ENCODE assay signal across 14 cellular contexts in genomic region chr12:103803847-103804246, GRCh38.
"Had no signal": no experiment of that assay in that cellular context is flagged by ENCODE, and none has a peak within 500 bp of the region (broad histone marks: within the 10 kb centered on the region; RNA-seq: fewer than 3 reads in every experiment).

No MANE protein-coding gene starts in this region.

- H3K9me3 ChIP-seq: lower lobe of right lung, thyroid gland had no signal

- ATAC-seq: activated CD8-positive, alpha-beta T cell treated with anti-CD3 and anti-CD28 coated beads, Interleukin-2, amount 10 ng/mL, durations not matched to agents 7 days and 5 days; activated T-cell treated with anti-CD3 and anti-CD28 coated beads, Interleukin-2, amount 50 U/mL, for 4 hours; lower lobe of right lung; natural killer cell treated with Interleukin-12 subunit alpha and Interleukin-12 subunit beta and Interleukin-15 and Interleukin-18, amount 100 ng/mL, for 72 hours had no signal

- H3K9me3 Mint-ChIP-seq: activated naive CD4-positive, alpha-beta T cell treated with anti-CD3 and anti-CD28 coated beads, Interleukin-2, amount 10 ng/mL, durations not matched to agents 7 days and 5 days; activated T-cell treated with anti-CD3 and anti-CD28 coated beads, Interleukin-2, amount 50 U/mL, for 4 hours; natural killer cell treated with Interleukin-12 subunit alpha and Interleukin-12 subunit beta and Interleukin-15 and Interleukin-18, amount 100 ng/mL, for 72 hours had no signal

- DNase-seq: activated CD4-positive, alpha-beta T cell treated with anti-CD3 and anti-CD28 coated beads for 4 hours; activated CD8-positive, alpha-beta T cell treated with anti-CD3 and anti-CD28 coated beads, Interleukin-2, amount 10 ng/mL, durations not matched to agents 7 days and 5 days; activated naive CD4-positive, alpha-beta T cell treated with anti-CD3 and anti-CD28 coated beads, Interleukin-2, amount 10 ng/mL, durations not matched to agents 7 days and 5 days; activated T-cell treated with anti-CD3 and anti-CD28 coated beads, Interleukin-2, amount 50 U/mL, for 4 hours; dermis blood vessel endothelial cell; effector memory CD4-positive, alpha-beta T cell; foreskin fibroblast; glutamatergic neuron; hypothalamus; lower lobe of right lung; spleen; stimulated activated naive CD4-positive, alpha-beta T cell treated with Interleukin-2 at 50 U/mL for 16 hours; thyroid gland had no signal

- H3K36me3 Mint-ChIP-seq: natural killer cell treated with Interleukin-12 subunit alpha and Interleukin-12 subunit beta and Interleukin-15 and Interleukin-18, amount 100 ng/mL, for 72 hours had no signal

- H3K4me3 ChIP-seq: lower lobe of right lung, spleen, thyroid gland had no signal

- H3K27me3 ChIP-seq: spleen, thyroid gland had no signal

- H3K4me3 Mint-ChIP-seq: activated CD8-positive, alpha-beta T cell treated with anti-CD3 and anti-CD28 coated beads, Interleukin-2, amount 10 ng/mL, durations not matched to agents 7 days and 5 days; activated naive CD4-positive, alpha-beta T cell treated with anti-CD3 and anti-CD28 coated beads, Interleukin-2, amount 10 ng/mL, durations not matched to agents 7 days and 5 days; activated T-cell treated with anti-CD3 and anti-CD28 coated beads, Interleukin-2, amount 50 U/mL, for 4 hours; natural killer cell treated with Interleukin-12 subunit alpha and Interleukin-12 subunit beta and Interleukin-15 and Interleukin-18, amount 100 ng/mL, for 72 hours had no signal

- H3K36me3 ChIP-seq: lower lobe of right lung, thyroid gland had no signal

- H3K27me3 Mint-ChIP-seq: activated naive CD4-positive, alpha-beta T cell treated with anti-CD3 and anti-CD28 coated beads, Interleukin-2, amount 10 ng/mL, durations not matched to agents 7 days and 5 days; natural killer cell treated with Interleukin-12 subunit alpha and Interleukin-12 subunit beta and Interleukin-15 and Interleukin-18, amount 100 ng/mL, for 72 hours had no signal

- H3K27ac Mint-ChIP-seq: activated CD8-positive, alpha-beta T cell treated with anti-CD3 and anti-CD28 coated beads, Interleukin-2, amount 10 ng/mL, durations not matched to agents 7 days and 5 days; activated naive CD4-positive, alpha-beta T cell treated with anti-CD3 and anti-CD28 coated beads, Interleukin-2, amount 10 ng/mL, durations not matched to agents 7 days and 5 days; natural killer cell treated with Interleukin-12 subunit alpha and Interleukin-12 subunit beta and Interleukin-15 and Interleukin-18, amount 100 ng/mL, for 72 hours had no signal

- H3K27ac ChIP-seq: lower lobe of right lung, spleen, thyroid gland had no signal
